In the genomic region with DNA sequence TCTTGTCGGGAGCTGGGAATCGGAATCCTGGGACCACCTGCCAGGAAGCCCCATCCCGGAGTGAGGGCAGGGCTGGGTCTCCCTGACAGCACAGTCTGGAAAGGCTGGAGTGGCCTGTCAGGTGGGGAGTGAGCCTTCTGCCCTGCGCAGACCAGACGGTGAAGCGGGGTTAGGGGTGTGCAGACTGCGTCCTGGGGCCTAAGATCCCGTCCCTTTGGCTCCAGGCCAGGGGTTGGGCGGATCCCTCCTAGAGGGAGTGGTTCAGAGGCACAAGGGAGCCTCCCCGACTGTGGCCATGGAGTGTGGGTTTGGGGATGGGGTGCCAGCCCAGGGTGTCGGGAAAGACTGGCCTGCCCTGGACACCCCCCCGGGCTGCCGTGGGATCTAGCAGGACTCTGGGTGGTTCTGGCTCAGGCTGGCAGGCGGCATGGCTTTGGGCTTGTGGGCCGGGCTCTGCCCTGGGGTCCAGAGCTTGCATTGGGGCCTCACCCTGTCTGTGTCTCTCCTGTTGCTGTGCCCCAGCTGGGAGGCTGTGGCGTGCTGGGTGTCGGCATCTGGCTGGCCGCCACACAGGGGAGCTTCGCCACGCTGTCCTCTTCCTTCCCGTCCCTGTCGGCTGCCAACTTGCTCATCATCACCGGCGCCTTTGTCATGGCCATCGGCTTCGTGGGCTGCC, we compare ENCODE assay signal across 11 cellular contexts. TPM values are rescaled to one million over a fixed set of nuclear protein-coding genes. Genes with fewer than 3 reads are reported as not detected.
DNase-seq lines count a peak whose midpoint lies in the region; ATAC-seq and TF ChIP-seq lines count a peak whose summit lies in the region.
"Had no signal": no experiment of that assay in that cellular context is flagged by ENCODE, and none has a peak within 500 bp of the region (broad histone marks: within the 10 kb centered on the region; RNA-seq: fewer than 3 reads in every experiment).

No MANE protein-coding gene starts in this region.

- H3K27me3 ChIP-seq in SJCRH30 (no peaks in the 10 kb centered on the region), transverse colon (peaks cover 37% of the 10 kb centered on the region)

- in situ Hi-C loops in transverse colon (cut with MboI; ENCODE audit: low pct_ligation_motif_present in 1 of 4, low pct_unique_long_range_greater_than_20kb in 1 of 4, low sequenced_read_pairs in 3 of 4) = loop anchor here in 2 of 4 donors (25.0 kb wide), 1 partner anchor 175 kb away; the partner anchor contains the start of gene MUC6 (in 2 of the 2)

- TF ChIP-seq POLR2A in transverse colon (IDR thresholded peaks at IDR 0.05) (no peak), GM18505 (IDR thresholded peaks at IDR 0.05; ENCODE audit: borderline replicate concordance, extremely low read depth, insufficient read depth, insufficient read length) (no peak)

- no peaks in the 10 kb centered on the region for H3K36me3 Mint-ChIP-seq in activated naive CD4-positive, alpha-beta T cell treated with anti-CD3 and anti-CD28 coated beads, Interleukin-2, amount 50 U/mL, for 72 hours
- H3K36me3 Mint-ChIP-seq in activated naive CD4-positive, alpha-beta T cell treated with anti-CD3 and anti-CD28 coated beads for 36 hours (ENCODE audit: low read depth) = no peaks in the 10 kb centered on the region

- no peak overlapping the region for H3K4me3 ChIP-seq in SJCRH30
- H3K4me3 ChIP-seq in transverse colon = no peak overlapping the region

- no peak for TF ChIP-seq CTCF in transverse colon (IDR thresholded peaks at IDR 0.05)

- WGBS in transverse colon (ENCODE audit: low coverage in 1 of 2), 2 donors = 38% methylated on average over 14 of the region's 26 CpGs; no CpG with 5 or more reads in 1 of the 2 donors

- no peaks in the 10 kb centered on the region for H3K27me3 Mint-ChIP-seq in activated naive CD4-positive, alpha-beta T cell treated with anti-CD3 and anti-CD28 coated beads for 36 hours (ENCODE audit: low read depth)
- H3K27me3 Mint-ChIP-seq: dendritic cell treated with granulocyte-macrophage colony-stimulating factor and Interleukin-4, amounts not matched to agents 40 ng/mL and 50 ng/mL, for 4 days had no signal

- H3K9me3 ChIP-seq in SJCRH30 (replicated peaks) (no peaks in the 10 kb centered on the region), transverse colon (no peaks in the 10 kb centered on the region)

- CTCF ChIA-PET in activated naive CD4-positive, alpha-beta T cell treated with anti-CD3 and anti-CD28 coated beads for 36 hours (lab: Charles Lee) = no interaction called here

- no peaks in the 10 kb centered on the region for H3K9me3 Mint-ChIP-seq in activated naive CD4-positive, alpha-beta T cell treated with anti-CD3 and anti-CD28 coated beads, Interleukin-2, amount 50 U/mL, for 72 hours
- no peaks in the 10 kb centered on the region for H3K9me3 Mint-ChIP-seq in activated naive CD4-positive, alpha-beta T cell treated with anti-CD3 and anti-CD28 coated beads for 36 hours
- H3K9me3 Mint-ChIP-seq: dendritic cell treated with granulocyte-macrophage colony-stimulating factor and Interleukin-4, amounts not matched to agents 40 ng/mL and 50 ng/mL, for 4 days had no signal

- intact Hi-C loops in activated naive CD4-positive, alpha-beta T cell treated with anti-CD3 and anti-CD28 coated beads for 36 hours (cut with micrococcal nuclease) = no loop called here
- intact Hi-C loops in transverse colon (cut with DNase I; ENCODE audit: low total_unique reads) = no loop called here

- H3K4me1 Mint-ChIP-seq in activated naive CD4-positive, alpha-beta T cell treated with anti-CD3 and anti-CD28 coated beads for 36 hours (ENCODE audit: low read depth) = no peaks in the 10 kb centered on the region

- no peak overlapping the region for H3K4me3 Mint-ChIP-seq in activated naive CD4-positive, alpha-beta T cell treated with anti-CD3 and anti-CD28 coated beads for 36 hours
- H3K4me3 Mint-ChIP-seq: dendritic cell treated with granulocyte-macrophage colony-stimulating factor and Interleukin-4, amounts not matched to agents 40 ng/mL and 50 ng/mL, for 4 days had no signal

- H3K36me3 ChIP-seq in SJCRH30 (no peaks in the 10 kb centered on the region), transverse colon (no peaks in the 10 kb centered on the region)

- peak overlapping the region; percentile 57 to 79 for H3K27ac Mint-ChIP-seq in activated naive CD4-positive, alpha-beta T cell treated with anti-CD3 and anti-CD28 coated beads, Interleukin-2, amount 50 U/mL, for 72 hours
- H3K27ac Mint-ChIP-seq in activated naive CD4-positive, alpha-beta T cell treated with anti-CD3 and anti-CD28 coated beads for 36 hours = no peak overlapping the region
- H3K27ac Mint-ChIP-seq: dendritic cell treated with granulocyte-macrophage colony-stimulating factor and Interleukin-4, amounts not matched to agents 40 ng/mL and 50 ng/mL, for 4 days had no signal

- no peak overlapping the region for H3K27ac ChIP-seq in SJCRH30
- no peak overlapping the region for H3K27ac ChIP-seq in transverse colon

- no peak for DNase-seq in activated naive CD4-positive, alpha-beta T cell treated with anti-CD3 and anti-CD28 coated beads, Interleukin-2, amount 50 U/mL, for 72 hours (ENCODE audit: low spot score in 2 of 2)
- DNase-seq in activated naive CD4-positive, alpha-beta T cell treated with anti-CD3 and anti-CD28 coated beads for 36 hours = no peak
- DNase-seq in SJCRH30 (peak; percentile 84 to 85), iPS-NIHi11 (ENCODE audit: low spot score) (peak; percentile 64), transverse colon (peak; percentile 55), SKM-1 (lab: John Stamatoyannopoulos, UW; ENCODE audit: unreplicated experiment) (no peak)
- DNase-seq: DMS53, SHP77 had no signal

- no peak for ATAC-seq in activated naive CD4-positive, alpha-beta T cell treated with anti-CD3 and anti-CD28 coated beads, Interleukin-2, amount 50 U/mL, for 72 hours
- ATAC-seq in GM18505 (IDR thresholded peaks at IDR 0.05; ENCODE audit: unreplicated experiment) (no peak), GM18873 (IDR thresholded peaks at IDR 0.05; ENCODE audit: low FRiP score, unreplicated experiment) (no peak)

- H3K4me1 ChIP-seq in SJCRH30 (peaks cover 28% of the 10 kb centered on the region), transverse colon (peaks cover 11 to 22% (median 14%) of the 10 kb centered on the region in 4 donors)

- TF ChIP-seq EP300 in transverse colon (IDR thresholded peaks at IDR 0.05; ENCODE audit: low read depth) = no peak

RNA-seq across cellular contexts. Expression of gene TSPAN4, which starts 19.5 kb away (rescaled TPM):
- total RNA-seq in activated naive CD4-positive, alpha-beta T cell treated with anti-CD3 and anti-CD28 coated beads, Interleukin-2, amount 50 U/mL, for 72 hours = 10 to 100 TPM; 12.6 to 18.9 TPM
- total RNA-seq in activated naive CD4-positive, alpha-beta T cell treated with anti-CD3 and anti-CD28 coated beads for 36 hours = 1 to 10 TPM; 5.0 to 6.3 TPM
- total RNA-seq in SJCRH30 (2014; rRNA removed; shearing (Covaris generic)) = 26.0 and 26.9 TPM in 2 replicates
- 10 to 100 TPM; 25.1 to 75.0 (median 32.4) TPM for total RNA-seq in transverse colon

RNA-seq across cellular contexts. Expression of gene POLR2L, which starts 19.8 kb away (rescaled TPM):
- total RNA-seq in activated naive CD4-positive, alpha-beta T cell treated with anti-CD3 and anti-CD28 coated beads, Interleukin-2, amount 50 U/mL, for 72 hours = 10 to 100 TPM; 50.4 to 95.1 TPM
- 10 to 100 TPM; 68.1 to 68.2 TPM for total RNA-seq in activated naive CD4-positive, alpha-beta T cell treated with anti-CD3 and anti-CD28 coated beads for 36 hours
- total RNA-seq in SJCRH30 (2014; rRNA removed; shearing (Covaris generic)) = 292 and 344 TPM in 2 replicates
- 10 to 100 TPM in 3 of 4 donors, 1 to 10 TPM in 1; 9.7 to 66.6 (median 32.7) TPM for total RNA-seq in transverse colon

RNA-seq across cellular contexts. Expression of gene CD151, which starts 29.4 kb away (rescaled TPM):
- 10 to 100 TPM; 42.8 to 46.0 TPM for total RNA-seq in activated naive CD4-positive, alpha-beta T cell treated with anti-CD3 and anti-CD28 coated beads, Interleukin-2, amount 50 U/mL, for 72 hours
- total RNA-seq in activated naive CD4-positive, alpha-beta T cell treated with anti-CD3 and anti-CD28 coated beads for 36 hours = 10 to 100 TPM; 16.3 to 18.1 TPM
- total RNA-seq in SJCRH30 (2014; rRNA removed; shearing (Covaris generic)) = 122 and 133 TPM in 2 replicates
- 100 to 1,000 TPM; 252 to 650 (median 429) TPM for total RNA-seq in transverse colon

RNA-seq across cellular contexts. Expression of gene CRACR2B, which starts 34.4 kb away (rescaled TPM):
- 1 to 10 TPM in 1 of 2 donors, under 1 TPM in 1; 0.66 to 1.9 TPM for total RNA-seq in activated naive CD4-positive, alpha-beta T cell treated with anti-CD3 and anti-CD28 coated beads, Interleukin-2, amount 50 U/mL, for 72 hours
- total RNA-seq in activated naive CD4-positive, alpha-beta T cell treated with anti-CD3 and anti-CD28 coated beads for 36 hours = under 1 TPM; 0.32 to 0.41 TPM
- total RNA-seq in SJCRH30 (2014; rRNA removed; shearing (Covaris generic)) = 1.6 and 1.9 TPM in 2 replicates
- 100 to 1,000 TPM in 3 of 4 donors, 10 to 100 TPM in 1; 82.7 to 373 (median 210) TPM for total RNA-seq in transverse colon

RNA-seq across cellular contexts. Expression of gene PNPLA2, which starts 43.5 kb away (rescaled TPM):
- 10 to 100 TPM; 24.5 to 49.1 TPM for total RNA-seq in activated naive CD4-positive, alpha-beta T cell treated with anti-CD3 and anti-CD28 coated beads, Interleukin-2, amount 50 U/mL, for 72 hours
- total RNA-seq in activated naive CD4-positive, alpha-beta T cell treated with anti-CD3 and anti-CD28 coated beads for 36 hours = 10 to 100 TPM; 15.5 to 22.6 TPM
- 16.5 and 19.6 TPM in 2 replicates for total RNA-seq in SJCRH30 (2014; rRNA removed; shearing (Covaris generic))
- total RNA-seq in transverse colon = 100 to 1,000 TPM in 3 of 4 donors, 10 to 100 TPM in 1; 61.7 to 821 (median 134) TPM

Comparison
In these comparisons a context has a peak if more than half of its experiments do, and no peak if none do; other contexts are left out.
1. DNase-seq: peak in SJCRH30 (2 of 2), iPS-NIHi11 (single experiment) and transverse colon (single experiment); none in activated naive CD4-positive, alpha-beta T cell treated with anti-CD3 and anti-CD28 coated beads, Interleukin-2, amount 50 U/mL, for 72 hours (0 of 2), activated naive CD4-positive, alpha-beta T cell treated with anti-CD3 and anti-CD28 coated beads for 36 hours (single experiment) and SKM-1 (single experiment).